9 cellular contexts compared by ENCODE assay signal in genomic region chr19:44570984-44571684, GRCh38. TPM values are rescaled to one million over a fixed set of nuclear protein-coding genes. Genes with fewer than 3 reads are reported as not detected.
A peak's percentile ranks its signal among the peaks of the same experiment; 100 is the strongest.
DNase-seq lines count a peak whose midpoint lies in the region; ATAC-seq, FAIRE-seq and TF ChIP-seq lines count a peak whose summit lies in the region.
"Had no signal": no experiment of that assay in that cellular context is flagged by ENCODE, and none has a peak within 500 bp of the region (broad histone marks: within the 10 kb centered on the region; RNA-seq: fewer than 3 reads in every experiment).

No MANE protein-coding gene starts in this region.

- peaks cover 2% of the 10 kb centered on the region for H3K9me3 Mint-ChIP-seq in CD8-positive, alpha-beta T cell
- H3K9me3 Mint-ChIP-seq in neural progenitor cell, result peaks cover 3% of the 10 kb centered on the region
- H3K9me3 Mint-ChIP-seq: T-helper 1 cell treated with Interleukin-12 subunit alpha and Interleukin-12 subunit beta and Interleukin-4 antibody, amounts not matched to agents 30 μg/mL and 1 μg/mL, for 36 hours had no signal

- CTCF ChIA-PET in CD8-positive, alpha-beta T cell (lab: Charles Lee), result interaction anchor here (0.9 to 1.9 kb wide), 8 partner anchors 17 to 1458 kb away, joined by 3 to 15 read pairs (median 4); no protein-coding TSS in a partner anchor
- CTCF ChIA-PET in HEK293T (lab: Yijun Ruan, JAX), result interaction anchor here (0.6 to 1.6 kb wide), 24 partner anchors 10 to 1355 kb away, joined by 3 to 18 read pairs (median 4); partner anchors contain the start of gene PVR

- no peaks in the 10 kb centered on the region for H3K36me3 ChIP-seq in CD8-positive, alpha-beta T cell (ENCODE audit: insufficient read depth, low read length)
- no peaks in the 10 kb centered on the region for H3K36me3 ChIP-seq in neural progenitor cell

- H4K20me1 ChIP-seq in neural progenitor cell (ENCODE audit: low read depth), result no peaks in the 10 kb centered on the region

- H3K36me3 Mint-ChIP-seq in CD8-positive, alpha-beta T cell, result no peaks in the 10 kb centered on the region
- no peaks in the 10 kb centered on the region for H3K36me3 Mint-ChIP-seq in neural progenitor cell

- no peak overlapping the region for H3K9ac ChIP-seq in neural progenitor cell

- no peaks in the 10 kb centered on the region for H3K9me3 ChIP-seq in CD8-positive, alpha-beta T cell (ENCODE audit: low read length)
- H3K9me3 ChIP-seq in neural progenitor cell (ENCODE audit: low read depth), result no peaks in the 10 kb centered on the region

- no peaks in the 10 kb centered on the region for H3K4me1 ChIP-seq in CD8-positive, alpha-beta T cell (ENCODE audit: insufficient read depth, low read length)
- no peaks in the 10 kb centered on the region for H3K4me1 ChIP-seq in neural progenitor cell

- H3K4me2 ChIP-seq in neural progenitor cell, result no peak overlapping the region

- POLR2A ChIA-PET in CD8-positive, alpha-beta T cell (lab: Charles Lee), result no interaction called here
- POLR2A ChIA-PET in HEK293T (lab: Yijun Ruan, JAX), result interaction anchor here (0.6 to 1.3 kb wide), 2 partner anchors 86 to 106 kb away, joined by 4 to 5 read pairs; no protein-coding TSS in a partner anchor

- peak overlapping the region; percentile 46 for H2AFZ ChIP-seq in neural progenitor cell (replicated peaks)

- no peak overlapping the region for H3K27ac ChIP-seq in CD8-positive, alpha-beta T cell (ENCODE audit: low read depth, low read length)
- H3K27ac ChIP-seq in neural progenitor cell, result no peak overlapping the region

- no peak overlapping the region for H3K4me3 Mint-ChIP-seq in CD8-positive, alpha-beta T cell
- no peak overlapping the region for H3K4me3 Mint-ChIP-seq in neural progenitor cell
- H3K4me3 Mint-ChIP-seq: T-helper 1 cell treated with Interleukin-12 subunit alpha and Interleukin-12 subunit beta and Interleukin-4 antibody, amounts not matched to agents 30 μg/mL and 1 μg/mL, for 36 hours had no signal

- H3K4me3 ChIP-seq in CD8-positive, alpha-beta T cell (ENCODE audit: low read depth, low read length), result no peak overlapping the region
- H3K4me3 ChIP-seq in fibroblast of the aortic adventitia (ENCODE audit: low read depth, low read length) (no peak overlapping the region), neural progenitor cell (no peak overlapping the region)

- intact Hi-C loops in CD8-positive, alpha-beta T cell (cut with DNase I, micrococcal nuclease), result loop anchor here (1.0 kb wide), 1 partner anchor 86 kb away; no protein-coding TSS in a partner anchor

- H3K79me2 ChIP-seq in neural progenitor cell (ENCODE audit: low read depth), result no peaks in the 10 kb centered on the region

- H3K4me1 Mint-ChIP-seq in CD8-positive, alpha-beta T cell (ENCODE audit: low read depth), result no peaks in the 10 kb centered on the region
- peaks cover 23% of the 10 kb centered on the region for H3K4me1 Mint-ChIP-seq in neural progenitor cell

- DNase-seq in CD8-positive, alpha-beta T cell, result peak in 6 of 7 experiments; percentile 4 to 50 (median 37)
- DNase-seq in HEK293T (ENCODE audit: extremely low spot score), result peak; percentile 71
- peak; percentile 58 for DNase-seq in NCI-H774 (lab: John Stamatoyannopoulos, UW)
- peak; percentile 38 for DNase-seq in activated T-cell treated with anti-CD3 and anti-CD28 coated beads for 4 hours
- peak; percentile 91 for DNase-seq in fibroblast of the aortic adventitia (ENCODE audit: low read depth)
- DNase-seq in neural progenitor cell (ENCODE audit: low spot score), result peak; percentile 86
- peak; percentile 70 for DNase-seq in urothelium cell line (ENCODE audit: low spot score)

- no peak for ATAC-seq in CD8-positive, alpha-beta T cell
- ATAC-seq in HG02763 (IDR thresholded peaks at IDR 0.05; ENCODE audit: unreplicated experiment), result no peak

- H3K27me3 Mint-ChIP-seq in CD8-positive, alpha-beta T cell (ENCODE audit: low read depth), result peaks cover 20% of the 10 kb centered on the region
- H3K27me3 Mint-ChIP-seq in neural progenitor cell (ENCODE audit: insufficient read depth, low read depth), result no peaks in the 10 kb centered on the region

- no peaks in the 10 kb centered on the region for H3K27me3 ChIP-seq in CD8-positive, alpha-beta T cell (ENCODE audit: insufficient read depth, low read length)
- H3K27me3 ChIP-seq in neural progenitor cell, result peaks cover 18% of the 10 kb centered on the region

- no peaks in the 10 kb centered on the region for H3F3A ChIP-seq in neural progenitor cell (ENCODE audit: low read depth)

- peak; percentile 57 for TF ChIP-seq CTCF in CD8-positive, alpha-beta T cell (IDR thresholded peaks at IDR 0.05)
- peak; percentile 71 for TF ChIP-seq CTCF in fibroblast of the aortic adventitia (IDR thresholded peaks at IDR 0.05; ENCODE audit: insufficient read depth, low read length)
- peak; percentile 83 for TF ChIP-seq CTCF in neural progenitor cell (IDR thresholded peaks at IDR 0.05)

- no peak overlapping the region for H3K27ac Mint-ChIP-seq in CD8-positive, alpha-beta T cell
- H3K27ac Mint-ChIP-seq in neural progenitor cell, result no peak overlapping the region
- H3K27ac Mint-ChIP-seq: T-helper 1 cell treated with Interleukin-12 subunit alpha and Interleukin-12 subunit beta and Interleukin-4 antibody, amounts not matched to agents 30 μg/mL and 1 μg/mL, for 36 hours had no signal

- no peak for FAIRE-seq in urothelium cell line (lab: Jason Lieb, UNC)

TF ChIP-seq in HEK293T, 16 proteins besides CTCF, POLR2A, EP300 and RAD21:
- TF ChIP-seq ARNT (IDR thresholded peaks at IDR 0.05), result no peak

RNA-seq across cellular contexts. Expression of gene CEACAM20, which starts 41.7 kb away (rescaled TPM):
- total RNA-seq in CD8-positive, alpha-beta T cell, result not detected
- total RNA-seq in fibroblast of the aortic adventitia (ENCODE audit: low replicate concordance), result not detected in 2 replicates
- total RNA-seq in neural progenitor cell (ENCODE audit: low replicate concordance), result not detected in 2 replicates

RNA-seq across cellular contexts. Expression of gene IGSF23, which starts 42.2 kb away (rescaled TPM):
- total RNA-seq in CD8-positive, alpha-beta T cell, result not detected
- total RNA-seq in fibroblast of the aortic adventitia (ENCODE audit: low replicate concordance), result not detected in 2 replicates
- not detected in 2 replicates for total RNA-seq in neural progenitor cell (ENCODE audit: low replicate concordance)

Comparison
In these comparisons a context has a peak if more than half of its experiments do, and no peak if none do; other contexts are left out.
1. DNase-seq: peak in every context shown above with its lines; median percentile 91 in fibroblast of the aortic adventitia; 86 in neural progenitor cell; 71 in HEK293T; 70 in urothelium cell line; 58 in NCI-H774; 38 in activated T-cell treated with anti-CD3 and anti-CD28 coated beads for 4 hours; 37 in CD8-positive, alpha-beta T cell.